Comparison of ENCODE assay signal across 1 cellular context in genomic region chr6:85675030-85675819, GRCh38.
TF ChIP-seq lines count a peak whose summit lies in the region.

No MANE protein-coding gene starts in this region.

TF ChIP-seq in SK-N-SH treated with all-trans-retinoic acid at 6 μM for 48 hours, 23 proteins besides CTCF, POLR2A, EP300 and RAD21 (continued from another document):
- no peak for TF ChIP-seq ISL1 (CRISPR knock-in tag; IDR thresholded peaks at IDR 0.05)
- no peak for TF ChIP-seq ZNF565 (CRISPR knock-in tag; conservative IDR thresholded peaks at IDR 0.05; ENCODE audit: low read depth)
- TF ChIP-seq ZNF70 (CRISPR knock-in tag; IDR thresholded peaks at IDR 0.05), result no peak
